In the genomic region with DNA sequence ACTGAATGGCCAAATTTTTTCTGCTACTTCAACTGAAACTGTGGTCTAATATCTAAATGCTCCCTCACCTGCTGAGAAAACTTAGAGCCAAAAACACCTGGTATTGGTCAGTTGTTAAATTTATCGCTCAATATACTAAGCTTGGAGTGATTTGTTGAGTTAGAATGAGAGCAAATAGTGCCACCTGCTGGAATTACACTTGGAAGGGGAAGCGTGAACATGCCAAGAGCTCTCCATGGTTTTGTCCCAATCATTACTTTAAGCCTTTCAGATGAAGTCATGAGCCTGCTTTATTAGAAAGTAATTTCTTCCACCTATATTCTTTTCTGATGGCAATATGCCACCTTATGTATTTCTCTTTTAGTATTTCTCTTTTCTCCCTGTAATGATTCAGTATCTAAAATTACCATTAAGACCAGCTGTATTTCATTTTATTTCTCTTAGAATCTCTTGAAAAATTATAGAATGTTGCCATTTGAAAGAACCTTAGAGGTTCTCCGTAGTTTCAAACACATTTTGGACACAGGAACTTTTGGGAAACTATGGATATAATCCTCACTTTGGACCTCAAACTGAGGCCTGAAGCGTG, we compare ENCODE assay signal across 8 cellular contexts.
DNase-seq lines count a peak whose midpoint lies in the region; TF ChIP-seq lines count a peak whose summit lies in the region.

No MANE protein-coding gene starts in this region.

- H3K79me2 ChIP-seq in Loucy (ENCODE audit: insufficient read depth, low read length): no peaks in the 10 kb centered on the region

- no peak for TF ChIP-seq POLR2A in thyroid gland (IDR thresholded peaks at IDR 0.05)

- no peak overlapping the region for H2AFZ ChIP-seq in Loucy (ENCODE audit: low read length)

- no peak overlapping the region for H3K27ac ChIP-seq in cardiac muscle cell
- H3K27ac ChIP-seq in right atrium auricular region: no peak overlapping the region
- no peak overlapping the region for H3K27ac ChIP-seq in thyroid gland

- intact Hi-C loops in thyroid gland (cut with DNase I): no loop called here

- DNase-seq in cardiac muscle cell (ENCODE audit: low read depth in 1 of 2, low spot score in 1 of 2): peak; percentile 55 to 65
- no peak for DNase-seq in right atrium auricular region (ENCODE audit: low spot score)
- DNase-seq in SHP77 treated with DMSO at 0.1 percent for 48 hours (lab: John Stamatoyannopoulos, UW): peak; percentile 15
- peak; percentile 6 for DNase-seq in hepatic stellate cell (ENCODE audit: low spot score)
- peak; percentile 34 to 37 for DNase-seq in thyroid gland
- DNase-seq in activated CD4-positive, alpha-beta T cell treated with anti-CD3 and anti-CD28 coated beads, Interleukin-2, amount 50 U/mL, for 1 hour: no peak
- DNase-seq in stimulated activated naive CD4-positive, alpha-beta T cell (lab: John Stamatoyannopoulos, UW): no peak

- H3K4me2 ChIP-seq in Loucy (ENCODE audit: low read depth, low read length, poor library complexity, severe bottlenecking): no peak overlapping the region

- H3K27me3 ChIP-seq in cardiac muscle cell (no peaks in the 10 kb centered on the region), right atrium auricular region (no peaks in the 10 kb centered on the region), Loucy (ENCODE audit: insufficient read depth, low read length, poor library complexity, severe bottlenecking) (no peaks in the 10 kb centered on the region), thyroid gland (no peaks in the 10 kb centered on the region)

- no peak overlapping the region for H3K9ac ChIP-seq in Loucy (ENCODE audit: low read depth, low read length, poor library complexity, severe bottlenecking)

- H3K9me3 ChIP-seq in cardiac muscle cell (ENCODE audit: low read depth) (no peaks in the 10 kb centered on the region), right atrium auricular region (no peaks in the 10 kb centered on the region), Loucy (ENCODE audit: insufficient read depth, low read depth, low read length) (peaks cover 4% of the 10 kb centered on the region; the same call in 1 of the 2 replicates), thyroid gland (no peaks in the 10 kb centered on the region)

- peaks cover 4% of the 10 kb centered on the region for H3K4me1 ChIP-seq in cardiac muscle cell (ENCODE audit: low read depth)
- H3K4me1 ChIP-seq in right atrium auricular region: no peaks in the 10 kb centered on the region
- H3K4me1 ChIP-seq in Loucy (ENCODE audit: insufficient read depth, low read length, poor library complexity, severe bottlenecking): no peaks in the 10 kb centered on the region
- no peaks in the 10 kb centered on the region for H3K4me1 ChIP-seq in thyroid gland

- H3F3A ChIP-seq in Loucy (ENCODE audit: low read depth): no peaks in the 10 kb centered on the region

- TF ChIP-seq CTCF in cardiac muscle cell (IDR thresholded peaks at IDR 0.05; ENCODE audit: low read depth, low read length) (peak; percentile 66), right atrium auricular region (IDR thresholded peaks at IDR 0.05) (peak in 1 of 2 donors; percentile 61), Loucy (conservative IDR thresholded peaks at IDR 0.05; ENCODE audit: low read length) (peak; percentile 53), thyroid gland (IDR thresholded peaks at IDR 0.05) (peak in 4 of 6 experiments; percentile 35 to 66 (median 63))

- WGBS in thyroid gland, 2 donors: 40 to 43% methylated on average over 4 of the region's 4 CpGs

- H4K20me1 ChIP-seq in Loucy (ENCODE audit: insufficient read depth, low read length, poor library complexity, severe bottlenecking): no peaks in the 10 kb centered on the region

- no peaks in the 10 kb centered on the region for H3K9me2 ChIP-seq in Loucy (replicated peaks; ENCODE audit: low read depth, low read length)

- H3K4me3 ChIP-seq in cardiac muscle cell (no peak overlapping the region), right atrium auricular region (no peak overlapping the region), Loucy (ENCODE audit: low read length, poor library complexity, severe bottlenecking) (no peak overlapping the region), thyroid gland (replicated peaks in 1 of 3) (no peak overlapping the region)

- H3K36me3 ChIP-seq in cardiac muscle cell (no peaks in the 10 kb centered on the region), right atrium auricular region (no peaks in the 10 kb centered on the region), Loucy (ENCODE audit: insufficient read depth, low read length) (no peaks in the 10 kb centered on the region), thyroid gland (no peaks in the 10 kb centered on the region)

Comparison
In these comparisons a context has a peak if more than half of its experiments do, and no peak if none do; other contexts are left out.
1. DNase-seq: peak in cardiac muscle cell (2 of 2), SHP77 treated with DMSO at 0.1 percent for 48 hours (single experiment), hepatic stellate cell (single experiment) and thyroid gland (2 of 2); none in right atrium auricular region (single experiment), activated CD4-positive, alpha-beta T cell treated with anti-CD3 and anti-CD28 coated beads, Interleukin-2, amount 50 U/mL, for 1 hour (single experiment) and stimulated activated naive CD4-positive, alpha-beta T cell (0 of 6).